In the genomic region with DNA sequence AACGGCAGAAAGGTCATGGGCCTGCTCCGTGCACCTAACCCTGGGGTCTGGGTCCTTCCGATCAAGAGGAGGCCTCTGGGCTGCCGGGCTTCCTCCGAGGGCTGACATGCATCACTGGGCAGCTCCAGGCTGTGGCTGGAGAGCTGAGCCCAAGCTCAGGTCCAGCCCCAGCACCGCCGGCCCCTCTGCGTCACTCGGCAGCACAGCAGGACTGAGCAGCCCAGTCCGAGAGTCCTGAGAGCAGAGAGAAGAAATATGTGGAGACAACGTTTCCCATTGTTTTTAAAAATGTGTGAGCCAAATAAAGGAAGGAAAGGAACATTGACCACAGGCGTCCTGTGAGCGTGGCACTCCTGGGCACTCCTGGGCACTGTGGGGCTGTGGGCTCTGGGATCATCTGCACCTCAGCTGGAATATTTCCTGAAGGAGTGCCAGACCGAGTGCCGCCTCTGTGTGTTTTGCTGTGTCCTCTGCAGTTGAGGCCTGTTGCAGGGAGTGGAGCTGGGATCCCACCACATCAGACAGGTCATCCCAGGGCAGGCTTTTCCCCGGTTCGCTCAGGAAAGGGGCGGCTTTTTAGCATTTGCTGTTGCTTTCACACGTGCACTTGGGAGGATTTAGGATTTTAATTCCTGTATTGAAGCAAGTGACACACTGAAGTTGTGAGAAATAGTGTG, we compare ENCODE assay signal across 2 cellular contexts.
TF ChIP-seq lines count a peak whose summit lies in the region.

No MANE protein-coding gene starts in this region.

TF ChIP-seq in IMR-90, 13 proteins besides CTCF, POLR2A, EP300 and RAD21:
- no peak for TF ChIP-seq SMC3 (IDR thresholded peaks at IDR 0.05; ENCODE audit: low read depth, low read length)
- no peak for TF ChIP-seq MAZ (IDR thresholded peaks at IDR 0.05; ENCODE audit: borderline replicate concordance, low read depth, low read length)
- TF ChIP-seq MXI1 (IDR thresholded peaks at IDR 0.05; ENCODE audit: borderline replicate concordance, low read depth, low read length): no peak
- no peak for TF ChIP-seq FOS (IDR thresholded peaks at IDR 0.05; ENCODE audit: low read depth, low read length)
- no peak for TF ChIP-seq CHD1 (IDR thresholded peaks at IDR 0.05; ENCODE audit: low read depth, low read length)
- TF ChIP-seq, protein P1, sequence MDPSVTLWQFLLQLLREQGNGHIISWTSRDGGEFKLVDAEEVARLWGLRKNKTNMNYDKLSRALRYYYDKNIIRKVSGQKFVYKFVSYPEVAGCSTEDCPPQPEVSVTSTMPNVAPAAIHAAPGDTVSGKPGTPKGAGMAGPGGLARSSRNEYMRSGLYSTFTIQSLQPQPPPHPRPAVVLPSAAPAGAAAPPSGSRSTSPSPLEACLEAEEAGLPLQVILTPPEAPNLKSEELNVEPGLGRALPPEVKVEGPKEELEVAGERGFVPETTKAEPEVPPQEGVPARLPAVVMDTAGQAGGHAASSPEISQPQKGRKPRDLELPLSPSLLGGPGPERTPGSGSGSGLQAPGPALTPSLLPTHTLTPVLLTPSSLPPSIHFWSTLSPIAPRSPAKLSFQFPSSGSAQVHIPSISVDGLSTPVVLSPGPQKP (IDR thresholded peaks at IDR 0.05; ENCODE audit: borderline replicate concordance, low read depth, low read length): no peak
- no peak for TF ChIP-seq RFX5 (IDR thresholded peaks at IDR 0.05; ENCODE audit: low read depth, low read length)
- no peak for TF ChIP-seq RCOR1 (IDR thresholded peaks at IDR 0.05; ENCODE audit: insufficient replicate concordance, low read length)
- no peak for TF ChIP-seq MAFK (IDR thresholded peaks at IDR 0.05; ENCODE audit: low read depth, low read length)
- TF ChIP-seq NFE2L2 (IDR thresholded peaks at IDR 0.05; ENCODE audit: low read depth, low read length): no peak
- no peak for TF ChIP-seq CEBPB (IDR thresholded peaks at IDR 0.05; ENCODE audit: low read depth, low read length)
- TF ChIP-seq BHLHE40 (IDR thresholded peaks at IDR 0.05; ENCODE audit: low read depth, low read length): no peak
- TF ChIP-seq, protein P2, sequence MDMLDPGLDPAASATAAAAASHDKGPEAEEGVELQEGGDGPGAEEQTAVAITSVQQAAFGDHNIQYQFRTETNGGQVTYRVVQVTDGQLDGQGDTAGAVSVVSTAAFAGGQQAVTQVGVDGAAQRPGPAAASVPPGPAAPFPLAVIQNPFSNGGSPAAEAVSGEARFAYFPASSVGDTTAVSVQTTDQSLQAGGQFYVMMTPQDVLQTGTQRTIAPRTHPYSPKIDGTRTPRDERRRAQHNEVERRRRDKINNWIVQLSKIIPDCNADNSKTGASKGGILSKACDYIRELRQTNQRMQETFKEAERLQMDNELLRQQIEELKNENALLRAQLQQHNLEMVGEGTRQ (IDR thresholded peaks at IDR 0.05; ENCODE audit: low read depth, low read length): no peak

TF ChIP-seq in HepG2, 621 proteins besides CTCF, POLR2A, EP300 and RAD21:
- TF ChIP-seq ZNF670 (CRISPR knock-in tag; IDR thresholded peaks at IDR 0.05; ENCODE audit: borderline replicate concordance) (no peak), EED (CRISPR knock-in tag; IDR thresholded peaks at IDR 0.05) (no peak), ZBTB20 (CRISPR knock-in tag; IDR thresholded peaks at IDR 0.05; ENCODE audit: borderline replicate concordance, low read depth) (no peak), PHF8 (CRISPR knock-in tag; IDR thresholded peaks at IDR 0.05) (no peak)
- TF ChIP-seq, protein P3, sequence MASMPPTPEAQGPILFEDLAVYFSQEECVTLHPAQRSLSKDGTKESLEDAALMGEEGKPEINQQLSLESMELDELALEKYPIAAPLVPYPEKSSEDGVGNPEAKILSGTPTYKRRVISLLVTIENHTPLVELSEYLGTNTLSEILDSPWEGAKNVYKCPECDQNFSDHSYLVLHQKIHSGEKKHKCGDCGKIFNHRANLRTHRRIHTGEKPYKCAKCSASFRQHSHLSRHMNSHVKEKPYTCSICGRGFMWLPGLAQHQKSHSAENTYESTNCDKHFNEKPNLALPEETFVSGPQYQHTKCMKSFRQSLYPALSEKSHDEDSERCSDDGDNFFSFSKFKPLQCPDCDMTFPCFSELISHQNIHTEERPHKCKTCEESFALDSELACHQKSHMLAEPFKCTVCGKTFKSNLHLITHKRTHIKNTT (CRISPR knock-in tag; IDR thresholded peaks at IDR 0.05): no peak
- TF ChIP-seq, protein P4, sequence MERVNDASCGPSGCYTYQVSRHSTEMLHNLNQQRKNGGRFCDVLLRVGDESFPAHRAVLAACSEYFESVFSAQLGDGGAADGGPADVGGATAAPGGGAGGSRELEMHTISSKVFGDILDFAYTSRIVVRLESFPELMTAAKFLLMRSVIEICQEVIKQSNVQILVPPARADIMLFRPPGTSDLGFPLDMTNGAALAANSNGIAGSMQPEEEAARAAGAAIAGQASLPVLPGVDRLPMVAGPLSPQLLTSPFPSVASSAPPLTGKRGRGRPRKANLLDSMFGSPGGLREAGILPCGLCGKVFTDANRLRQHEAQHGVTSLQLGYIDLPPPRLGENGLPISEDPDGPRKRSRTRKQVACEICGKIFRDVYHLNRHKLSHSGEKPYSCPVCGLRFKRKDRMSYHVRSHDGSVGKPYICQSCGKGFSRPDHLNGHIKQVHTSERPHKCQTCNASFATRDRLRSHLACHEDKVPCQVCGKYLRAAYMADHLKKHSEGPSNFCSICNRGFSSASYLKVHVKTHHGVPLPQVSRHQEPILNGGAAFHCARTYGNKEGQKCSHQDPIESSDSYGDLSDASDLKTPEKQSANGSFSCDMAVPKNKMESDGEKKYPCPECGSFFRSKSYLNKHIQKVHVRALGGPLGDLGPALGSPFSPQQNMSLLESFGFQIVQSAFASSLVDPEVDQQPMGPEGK (CRISPR knock-in tag; IDR thresholded peaks at IDR 0.05): no peak
- TF ChIP-seq, protein P5, sequence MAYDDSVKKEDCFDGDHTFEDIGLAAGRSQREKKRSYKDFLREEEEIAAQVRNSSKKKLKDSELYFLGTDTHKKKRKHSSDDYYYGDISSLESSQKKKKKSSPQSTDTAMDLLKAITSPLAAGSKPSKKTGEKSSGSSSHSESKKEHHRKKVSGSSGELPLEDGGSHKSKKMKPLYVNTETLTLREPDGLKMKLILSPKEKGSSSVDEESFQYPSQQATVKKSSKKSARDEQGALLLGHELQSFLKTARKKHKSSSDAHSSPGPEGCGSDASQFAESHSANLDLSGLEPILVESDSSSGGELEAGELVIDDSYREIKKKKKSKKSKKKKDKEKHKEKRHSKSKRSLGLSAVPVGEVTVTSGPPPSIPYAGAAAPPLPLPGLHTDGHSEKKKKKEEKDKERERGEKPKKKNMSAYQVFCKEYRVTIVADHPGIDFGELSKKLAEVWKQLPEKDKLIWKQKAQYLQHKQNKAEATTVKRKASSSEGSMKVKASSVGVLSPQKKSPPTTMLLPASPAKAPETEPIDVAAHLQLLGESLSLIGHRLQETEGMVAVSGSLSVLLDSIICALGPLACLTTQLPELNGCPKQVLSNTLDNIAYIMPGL (CRISPR knock-in tag; IDR thresholded peaks at IDR 0.05; ENCODE audit: borderline replicate concordance in 1 of 2, low read depth in 1 of 2): no peak
- TF ChIP-seq, protein P6, sequence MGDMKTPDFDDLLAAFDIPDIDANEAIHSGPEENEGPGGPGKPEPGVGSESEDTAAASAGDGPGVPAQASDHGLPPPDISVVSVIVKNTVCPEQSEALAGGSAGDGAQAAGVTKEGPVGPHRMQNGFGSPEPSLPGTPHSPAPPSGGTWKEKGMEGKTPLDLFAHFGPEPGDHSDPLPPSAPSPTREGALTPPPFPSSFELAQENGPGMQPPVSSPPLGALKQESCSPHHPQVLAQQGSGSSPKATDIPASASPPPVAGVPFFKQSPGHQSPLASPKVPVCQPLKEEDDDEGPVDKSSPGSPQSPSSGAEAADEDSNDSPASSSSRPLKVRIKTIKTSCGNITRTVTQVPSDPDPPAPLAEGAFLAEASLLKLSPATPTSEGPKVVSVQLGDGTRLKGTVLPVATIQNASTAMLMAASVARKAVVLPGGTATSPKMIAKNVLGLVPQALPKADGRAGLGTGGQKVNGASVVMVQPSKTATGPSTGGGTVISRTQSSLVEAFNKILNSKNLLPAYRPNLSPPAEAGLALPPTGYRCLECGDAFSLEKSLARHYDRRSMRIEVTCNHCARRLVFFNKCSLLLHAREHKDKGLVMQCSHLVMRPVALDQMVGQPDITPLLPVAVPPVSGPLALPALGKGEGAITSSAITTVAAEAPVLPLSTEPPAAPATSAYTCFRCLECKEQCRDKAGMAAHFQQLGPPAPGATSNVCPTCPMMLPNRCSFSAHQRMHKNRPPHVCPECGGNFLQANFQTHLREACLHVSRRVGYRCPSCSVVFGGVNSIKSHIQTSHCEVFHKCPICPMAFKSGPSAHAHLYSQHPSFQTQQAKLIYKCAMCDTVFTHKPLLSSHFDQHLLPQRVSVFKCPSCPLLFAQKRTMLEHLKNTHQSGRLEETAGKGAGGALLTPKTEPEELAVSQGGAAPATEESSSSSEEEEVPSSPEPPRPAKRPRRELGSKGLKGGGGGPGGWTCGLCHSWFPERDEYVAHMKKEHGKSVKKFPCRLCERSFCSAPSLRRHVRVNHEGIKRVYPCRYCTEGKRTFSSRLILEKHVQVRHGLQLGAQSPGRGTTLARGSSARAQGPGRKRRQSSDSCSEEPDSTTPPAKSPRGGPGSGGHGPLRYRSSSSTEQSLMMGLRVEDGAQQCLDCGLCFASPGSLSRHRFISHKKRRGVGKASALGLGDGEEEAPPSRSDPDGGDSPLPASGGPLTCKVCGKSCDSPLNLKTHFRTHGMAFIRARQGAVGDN (CRISPR knock-in tag; IDR thresholded peaks at IDR 0.05): peak; percentile 61
- TF ChIP-seq, protein P7, sequence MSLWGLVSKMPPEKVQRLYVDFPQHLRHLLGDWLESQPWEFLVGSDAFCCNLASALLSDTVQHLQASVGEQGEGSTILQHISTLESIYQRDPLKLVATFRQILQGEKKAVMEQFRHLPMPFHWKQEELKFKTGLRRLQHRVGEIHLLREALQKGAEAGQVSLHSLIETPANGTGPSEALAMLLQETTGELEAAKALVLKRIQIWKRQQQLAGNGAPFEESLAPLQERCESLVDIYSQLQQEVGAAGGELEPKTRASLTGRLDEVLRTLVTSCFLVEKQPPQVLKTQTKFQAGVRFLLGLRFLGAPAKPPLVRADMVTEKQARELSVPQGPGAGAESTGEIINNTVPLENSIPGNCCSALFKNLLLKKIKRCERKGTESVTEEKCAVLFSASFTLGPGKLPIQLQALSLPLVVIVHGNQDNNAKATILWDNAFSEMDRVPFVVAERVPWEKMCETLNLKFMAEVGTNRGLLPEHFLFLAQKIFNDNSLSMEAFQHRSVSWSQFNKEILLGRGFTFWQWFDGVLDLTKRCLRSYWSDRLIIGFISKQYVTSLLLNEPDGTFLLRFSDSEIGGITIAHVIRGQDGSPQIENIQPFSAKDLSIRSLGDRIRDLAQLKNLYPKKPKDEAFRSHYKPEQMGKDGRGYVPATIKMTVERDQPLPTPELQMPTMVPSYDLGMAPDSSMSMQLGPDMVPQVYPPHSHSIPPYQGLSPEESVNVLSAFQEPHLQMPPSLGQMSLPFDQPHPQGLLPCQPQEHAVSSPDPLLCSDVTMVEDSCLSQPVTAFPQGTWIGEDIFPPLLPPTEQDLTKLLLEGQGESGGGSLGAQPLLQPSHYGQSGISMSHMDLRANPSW (CRISPR knock-in tag; IDR thresholded peaks at IDR 0.05; ENCODE audit: borderline replicate concordance): no peak
- TF ChIP-seq, protein P8, sequence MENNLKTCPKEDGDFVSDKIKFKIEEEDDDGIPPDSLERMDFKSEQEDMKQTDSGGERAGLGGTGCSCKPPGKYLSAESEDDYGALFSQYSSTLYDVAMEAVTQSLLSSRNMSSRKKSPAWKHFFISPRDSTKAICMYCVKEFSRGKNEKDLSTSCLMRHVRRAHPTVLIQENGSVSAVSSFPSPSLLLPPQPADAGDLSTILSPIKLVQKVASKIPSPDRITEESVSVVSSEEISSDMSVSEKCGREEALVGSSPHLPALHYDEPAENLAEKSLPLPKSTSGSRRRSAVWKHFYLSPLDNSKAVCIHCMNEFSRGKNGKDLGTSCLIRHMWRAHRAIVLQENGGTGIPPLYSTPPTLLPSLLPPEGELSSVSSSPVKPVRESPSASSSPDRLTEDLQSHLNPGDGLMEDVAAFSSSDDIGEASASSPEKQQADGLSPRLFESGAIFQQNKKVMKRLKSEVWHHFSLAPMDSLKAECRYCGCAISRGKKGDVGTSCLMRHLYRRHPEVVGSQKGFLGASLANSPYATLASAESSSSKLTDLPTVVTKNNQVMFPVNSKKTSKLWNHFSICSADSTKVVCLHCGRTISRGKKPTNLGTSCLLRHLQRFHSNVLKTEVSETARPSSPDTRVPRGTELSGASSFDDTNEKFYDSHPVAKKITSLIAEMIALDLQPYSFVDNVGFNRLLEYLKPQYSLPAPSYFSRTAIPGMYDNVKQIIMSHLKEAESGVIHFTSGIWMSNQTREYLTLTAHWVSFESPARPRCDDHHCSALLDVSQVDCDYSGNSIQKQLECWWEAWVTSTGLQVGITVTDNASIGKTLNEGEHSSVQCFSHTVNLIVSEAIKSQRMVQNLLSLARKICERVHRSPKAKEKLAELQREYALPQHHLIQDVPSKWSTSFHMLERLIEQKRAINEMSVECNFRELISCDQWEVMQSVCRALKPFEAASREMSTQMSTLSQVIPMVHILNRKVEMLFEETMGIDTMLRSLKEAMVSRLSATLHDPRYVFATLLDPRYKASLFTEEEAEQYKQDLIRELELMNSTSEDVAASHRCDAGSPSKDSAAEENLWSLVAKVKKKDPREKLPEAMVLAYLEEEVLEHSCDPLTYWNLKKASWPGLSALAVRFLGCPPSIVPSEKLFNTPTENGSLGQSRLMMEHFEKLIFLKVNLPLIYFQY (CRISPR knock-in tag; IDR thresholded peaks at IDR 0.05; ENCODE audit: borderline replicate concordance): 0 out of 2 replicates have a peak, but pooled peaks have one; percentile 33
